1 cellular context compared by ENCODE assay signal in the genomic region with DNA sequence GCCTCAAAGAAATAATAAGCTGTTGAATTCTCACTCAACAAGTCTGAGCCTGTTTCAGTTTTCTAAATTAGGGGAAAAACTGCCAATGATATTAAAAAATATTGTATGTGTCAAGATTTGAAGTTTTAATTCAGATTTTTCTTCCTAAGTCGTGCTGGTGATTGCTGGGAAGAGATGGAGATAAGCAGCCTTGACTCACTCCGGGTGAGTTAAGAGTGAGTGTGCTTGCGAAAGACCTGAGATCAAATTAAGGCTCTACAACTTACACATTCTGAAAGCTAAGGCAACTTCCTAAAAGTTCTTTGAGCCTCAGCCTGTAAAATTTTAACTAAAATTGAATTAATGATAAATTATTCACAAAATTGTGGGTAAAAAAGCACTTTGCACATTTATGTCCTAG.
TF ChIP-seq lines count a peak whose summit lies in the region.

No MANE protein-coding gene starts in this region.

TF ChIP-seq in IMR-90, 13 proteins besides CTCF, POLR2A, EP300 and RAD21 (continued from another document):
- TF ChIP-seq, protein P1, sequence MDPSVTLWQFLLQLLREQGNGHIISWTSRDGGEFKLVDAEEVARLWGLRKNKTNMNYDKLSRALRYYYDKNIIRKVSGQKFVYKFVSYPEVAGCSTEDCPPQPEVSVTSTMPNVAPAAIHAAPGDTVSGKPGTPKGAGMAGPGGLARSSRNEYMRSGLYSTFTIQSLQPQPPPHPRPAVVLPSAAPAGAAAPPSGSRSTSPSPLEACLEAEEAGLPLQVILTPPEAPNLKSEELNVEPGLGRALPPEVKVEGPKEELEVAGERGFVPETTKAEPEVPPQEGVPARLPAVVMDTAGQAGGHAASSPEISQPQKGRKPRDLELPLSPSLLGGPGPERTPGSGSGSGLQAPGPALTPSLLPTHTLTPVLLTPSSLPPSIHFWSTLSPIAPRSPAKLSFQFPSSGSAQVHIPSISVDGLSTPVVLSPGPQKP (IDR thresholded peaks at IDR 0.05; ENCODE audit: borderline replicate concordance, low read depth, low read length): no peak
